ENCODE assay signal across 23 cellular contexts in genomic region chr15:31062310-31062964, GRCh38. TPM values are rescaled to one million over a fixed set of nuclear protein-coding genes. Genes with fewer than 3 reads are reported as not detected.
DNase-seq lines count a peak whose midpoint lies in the region; ATAC-seq, FAIRE-seq and TF ChIP-seq lines count a peak whose summit lies in the region.
"Had no signal": no experiment of that assay in that cellular context is flagged by ENCODE, and none has a peak within 500 bp of the region (broad histone marks: within the 10 kb centered on the region; RNA-seq: fewer than 3 reads in every experiment).

No MANE protein-coding gene starts in this region.

- H2AFZ ChIP-seq in GM23338 (peak overlapping the region; percentile 33; the same call in 1 of the 2 replicates), GM12878 (ENCODE audit: control insufficient read depth, low read depth, low read length) (no peak overlapping the region), neuron (ENCODE audit: low read depth, low read length) (peak overlapping the region; percentile 4), MM.1S (ENCODE audit: low read length) (no peak overlapping the region)

- H3K4me2 ChIP-seq in GM23338 (no peak overlapping the region), GM12878 (ENCODE audit: control insufficient read depth, insufficient read depth) (no peak overlapping the region), MM.1S (ENCODE audit: low read depth, low read length) (no peak overlapping the region)
- H3K4me2 ChIP-seq: BLaER1 treated with 17β-estradiol and CSF1 and Interleukin-3, amounts not matched to agents 10 nM and 100 nM had no signal

- in situ Hi-C loops in GM12878 (cut with MboI) = no loop called here

- intact Hi-C loops in GM12878 (cut with micrococcal nuclease; ENCODE audit: unreplicated experiment) = no loop called here

- peaks cover 11% of the 10 kb centered on the region; the same call in 2 of the 3 replicates for H3K4me1 Mint-ChIP-seq in GM23338
- H3K4me1 Mint-ChIP-seq: activated naive CD8-positive, alpha-beta T cell treated with anti-CD3 and anti-CD28 coated beads for 36 hours had no signal

- H3K36me3 ChIP-seq in GM23338 (ENCODE audit: insufficient read depth) (no peaks in the 10 kb centered on the region), GM12878 (ENCODE audit: control insufficient read depth in 2 of 2, insufficient read depth in 2 of 2, low read length in 1 of 2) (no peaks in the 10 kb centered on the region), neuron (ENCODE audit: insufficient read depth, low read length) (no peaks in the 10 kb centered on the region), MM.1S (replicated peaks; ENCODE audit: insufficient read depth, low read length) (no peaks in the 10 kb centered on the region), SJCRH30 (no peaks in the 10 kb centered on the region)
- H3K36me3 ChIP-seq: BLaER1 treated with 17β-estradiol and CSF1 and Interleukin-3, amounts not matched to agents 10 nM and 100 nM; breast epithelium; esophagus muscularis mucosa; thyroid gland had no signal

- H3K9ac ChIP-seq in GM12878 (ENCODE audit: control insufficient read depth, insufficient read depth, low read length) = no peak overlapping the region
- H3K9ac ChIP-seq in MM.1S (ENCODE audit: low read length) = no peak overlapping the region
- H3K9ac ChIP-seq: BLaER1 treated with 17β-estradiol and CSF1 and Interleukin-3, amounts not matched to agents 10 nM and 100 nM had no signal

- H3K27me3 ChIP-seq in GM23338 (ENCODE audit: insufficient read depth) (no peaks in the 10 kb centered on the region), GM12878 (replicated peaks in 1 of 2; ENCODE audit: control insufficient read depth in 2 of 2, insufficient read depth in 2 of 2, low read length in 1 of 2) (no peaks in the 10 kb centered on the region; a peak in 1 of 4 replicates), neuron (ENCODE audit: insufficient read depth, low read length) (no peaks in the 10 kb centered on the region), MM.1S (replicated peaks; ENCODE audit: insufficient read depth, low read length) (no peaks in the 10 kb centered on the region), SJCRH30 (no peaks in the 10 kb centered on the region; the same call in 1 of the 2 replicates)
- H3K27me3 ChIP-seq: BLaER1 treated with 17β-estradiol and CSF1 and Interleukin-3, amounts not matched to agents 10 nM and 100 nM; breast epithelium; thyroid gland had no signal

- WGBS in GM12878 (ENCODE audit: insufficient coverage, insufficient replicate concordance, low lambda C conversion rate, missing lambda C conversion rate) = 0% methylated on average over 5 of the region's 5 CpGs

- H3K9me3 ChIP-seq in GM12878 (replicated peaks; ENCODE audit: control insufficient read depth, insufficient read depth, low read length) (no peaks in the 10 kb centered on the region), neuron (ENCODE audit: low read length) (no peaks in the 10 kb centered on the region), MM.1S (replicated peaks; ENCODE audit: insufficient read depth, low read length) (no peaks in the 10 kb centered on the region), SJCRH30 (replicated peaks) (no peaks in the 10 kb centered on the region)
- H3K9me3 ChIP-seq: breast epithelium, esophagus muscularis mucosa, thyroid gland had no signal

- H3K9me2 ChIP-seq in GM23338 (ENCODE audit: insufficient read depth) (peaks cover 17% of the 10 kb centered on the region; the same call in 1 of the 2 replicates), MM.1S (replicated peaks; ENCODE audit: insufficient read depth, low read length) (no peaks in the 10 kb centered on the region)

- no peak for FAIRE-seq in GM12878 (lab: Jason Lieb, UNC)

- no peak overlapping the region for H3K27ac Mint-ChIP-seq in GM23338
- H3K27ac Mint-ChIP-seq: activated CD4-positive, alpha-beta memory T cell treated with anti-CD3 and anti-CD28 coated beads for 36 hours; activated naive CD8-positive, alpha-beta T cell treated with anti-CD3 and anti-CD28 coated beads for 36 hours had no signal

- no peaks in the 10 kb centered on the region for H4K20me1 ChIP-seq in GM23338 (replicated peaks; ENCODE audit: insufficient read depth)
- H4K20me1 ChIP-seq in GM12878 (ENCODE audit: control insufficient read depth, insufficient read depth) = no peaks in the 10 kb centered on the region
- H4K20me1 ChIP-seq in MM.1S (ENCODE audit: insufficient read depth, low read length) = no peaks in the 10 kb centered on the region
- H4K20me1 ChIP-seq: BLaER1 treated with 17β-estradiol and CSF1 and Interleukin-3, amounts not matched to agents 10 nM and 100 nM had no signal

- RAD21 ChIA-PET in GM12878 (lab: Charles Lee; ENCODE audit: unreplicated experiment) = no interaction called here

- H3K4me1 ChIP-seq in GM23338 (ENCODE audit: insufficient read depth) = peaks cover 12% of the 10 kb centered on the region
- H3K4me1 ChIP-seq in GM12878 (ENCODE audit: control insufficient read depth, insufficient read depth, low read length) = no peaks in the 10 kb centered on the region
- H3K4me1 ChIP-seq in neuron (ENCODE audit: insufficient read depth, low read length) = peaks cover 12% of the 10 kb centered on the region
- H3K4me1 ChIP-seq in MM.1S (ENCODE audit: low read length) = peaks cover 8% of the 10 kb centered on the region; the same call in 1 of the 2 replicates
- H3K4me1 ChIP-seq in SJCRH30 = no peaks in the 10 kb centered on the region
- H3K4me1 ChIP-seq: BLaER1 treated with 17β-estradiol and CSF1 and Interleukin-3, amounts not matched to agents 10 nM and 100 nM; breast epithelium; thyroid gland had no signal

- ATAC-seq in GM23338 (no peak), GM12878 (peak; percentile 84)
- ATAC-seq: activated T-cell treated with anti-CD3 and anti-CD28 coated beads, Interleukin-2, amount 50 U/mL, for 4 hours had no signal

- no peaks in the 10 kb centered on the region for H3K27me3 Mint-ChIP-seq in GM23338 (ENCODE audit: insufficient read depth, low read depth, poor library complexity)
- H3K27me3 Mint-ChIP-seq: activated naive CD8-positive, alpha-beta T cell treated with anti-CD3 and anti-CD28 coated beads for 36 hours had no signal

- H3K4me3 ChIP-seq in GM23338 (no peak overlapping the region), GM12878 (no peak overlapping the region), neuron (ENCODE audit: low read length) (no peak overlapping the region), MM.1S (ENCODE audit: low read length) (no peak overlapping the region), SJCRH30 (no peak overlapping the region)
- H3K4me3 ChIP-seq: BLaER1 treated with 17β-estradiol and CSF1 and Interleukin-3, amounts not matched to agents 10 nM and 100 nM; esophagus muscularis mucosa; thyroid gland had no signal

- TF ChIP-seq RAD21 in GM12878 (IDR thresholded peaks at IDR 0.05; ENCODE audit: insufficient read depth, low read depth, low read length) = no peak

- H3K27ac ChIP-seq in GM23338 (ENCODE audit: low read depth) (no peak overlapping the region), GM12878 (ENCODE audit: control insufficient read depth, insufficient read depth) (no peak overlapping the region), MM.1S (ENCODE audit: low read length) (no peak overlapping the region), SJCRH30 (no peak overlapping the region)
- H3K27ac ChIP-seq: BLaER1 treated with 17β-estradiol and CSF1 and Interleukin-3, amounts not matched to agents 10 nM and 100 nM; esophagus muscularis mucosa; thyroid gland had no signal

- H3K79me2 ChIP-seq in GM23338 (replicated peaks; ENCODE audit: insufficient read depth) (no peaks in the 10 kb centered on the region), GM12878 (ENCODE audit: control insufficient read depth, insufficient read depth, low read length) (no peaks in the 10 kb centered on the region), MM.1S (ENCODE audit: low read length) (no peaks in the 10 kb centered on the region)

- no peak for TF ChIP-seq POLR2A in GM12878 (IDR thresholded peaks at IDR 0.05; ENCODE audit: low read depth, low read length)

- no peak for TF ChIP-seq CTCF in GM23338 (conservative IDR thresholded peaks at IDR 0.05; ENCODE audit: low read depth in 2 of 2)
- no peak for TF ChIP-seq CTCF in GM12878 (IDR thresholded peaks at IDR 0.05 in 2 of 3, conservative IDR thresholded peaks at IDR 0.05 in 1 of 3; ENCODE audit: control insufficient read depth in 2 of 3, extremely low read depth in 1 of 3, insufficient read depth in 1 of 3, low read depth in 3 of 3, low read length in 3 of 3)
- TF ChIP-seq CTCF in MM.1S (IDR thresholded peaks at IDR 0.05; ENCODE audit: low read length) = no peak

- no peaks in the 10 kb centered on the region for H3K36me3 Mint-ChIP-seq in GM23338 (ENCODE audit: low read depth)
- H3K36me3 Mint-ChIP-seq: activated CD4-positive, alpha-beta memory T cell treated with anti-CD3 and anti-CD28 coated beads for 36 hours; activated naive CD8-positive, alpha-beta T cell treated with anti-CD3 and anti-CD28 coated beads for 36 hours had no signal

- no peak overlapping the region for H3K4me3 Mint-ChIP-seq in GM23338
- H3K4me3 Mint-ChIP-seq: activated CD4-positive, alpha-beta memory T cell treated with anti-CD3 and anti-CD28 coated beads for 36 hours; activated naive CD8-positive, alpha-beta T cell treated with anti-CD3 and anti-CD28 coated beads for 36 hours; activated T-cell treated with anti-CD3 and anti-CD28 coated beads, Interleukin-2, amount 50 U/mL, for 4 hours had no signal

- no TSS peak for BruUV-seq in GM12878 (replicated peaks; lab: Mats Ljungman, UMichigan)

- SMC1A ChIA-PET in GM12878 (lab: Charles Lee; ENCODE audit: uncharacterized antibody, unreplicated experiment) = interaction anchor here (0.6 kb wide), 1 partner anchor 426 kb away, joined by 3 read pairs; no protein-coding TSS in a partner anchor

- H3F3A ChIP-seq in GM23338 (replicated peaks; ENCODE audit: low read depth) = no peaks in the 10 kb centered on the region
- no peaks in the 10 kb centered on the region for H3F3A ChIP-seq in MM.1S (ENCODE audit: insufficient read depth, low read length)

- CTCF ChIA-PET in GM12878 (lab: Yijun Ruan, JAX) = no interaction called here

- peaks cover 3% of the 10 kb centered on the region; the same call in 2 of the 3 replicates for H3K9me3 Mint-ChIP-seq in GM23338
- H3K9me3 Mint-ChIP-seq: activated CD4-positive, alpha-beta memory T cell treated with anti-CD3 and anti-CD28 coated beads for 36 hours; activated naive CD8-positive, alpha-beta T cell treated with anti-CD3 and anti-CD28 coated beads for 36 hours; activated T-cell treated with anti-CD3 and anti-CD28 coated beads, Interleukin-2, amount 50 U/mL, for 4 hours had no signal

- peak in 1 of 2 experiments; percentile 15; a peak in 1 of 4 replicates for TF ChIP-seq EP300 in GM12878 (IDR thresholded peaks at IDR 0.05; ENCODE audit: borderline replicate concordance in 1 of 2, control insufficient read depth in 1 of 2, low read depth in 2 of 2, low read length in 2 of 2)

- DNase-seq in EH (ENCODE audit: low read depth) (peak; percentile 62), GM23338 (ENCODE audit: low spot score) (no peak), GM12878 (ENCODE audit: low read depth, low spot score) (no peak), MM.1S (no peak), OCI-M1 (lab: John Stamatoyannopoulos, UW) (no peak), SJCRH30 (no peak), GM19238 (ENCODE audit: insufficient read length, low spot score) (no peak)
- DNase-seq: activated CD4-positive, alpha-beta memory T cell treated with anti-CD3 and anti-CD28 coated beads for 36 hours; activated naive CD8-positive, alpha-beta T cell treated with anti-CD3 and anti-CD28 coated beads for 36 hours; activated T-cell treated with anti-CD3 and anti-CD28 coated beads, Interleukin-2, amount 50 U/mL, for 4 hours; GOT3; kidney glomerular epithelial cell; NCI-H524; stimulated activated CD4-positive, alpha-beta T cell treated with anti-CD3 and anti-CD28 coated beads, Interleukin-4, amount 100 ng/mL, for 24 hours; stimulated activated CD8-positive, alpha-beta memory T cell treated with anti-CD3 and anti-CD28 coated beads, Interleukin-4, amount 100 ng/mL, for 48 hours; thyroid gland had no signal

- POLR2A ChIA-PET in GM12878 (lab: Charles Lee) = no interaction called here

RNA-seq across cellular contexts. Expression of gene TRPM1, which starts 39.1 kb away (rescaled TPM):
- total RNA-seq in GM23338 (2014; rRNA removed; shearing (Covaris generic)) = not detected in 2 replicates
- polyA plus RNA-seq in GM23338 (2016; fragmentation: Nextera tagmentation; extraction: Ambion mirVana) (0.17 and 0.19 TPM in 2 replicates), GM12878 (2011; rRNA removed) (0.06 and 0.07 TPM in 2 replicates), GM12878 (2014; fragmentation: Illumina TruSeq; extraction: Trizol) (0.01 TPM in 1 of 2 replicates, not detected in the other), GM12878 (2014; fragmentation: Nextera tagmentation; extraction: Ambion mirVana) (under 1 TPM; 0.02 to 0.10 TPM), GM12878 (2014; rRNA removed) (0.05 TPM in 1 of 2 replicates, not detected in the other), GM12878 (2016; fragmentation: Nextera tagmentation; extraction: Ambion mirVana) (not detected)
- 0.31 TPM in 1 of 2 replicates, not detected in the other for total RNA-seq in GM12878 (2013; cell fraction: nucleolus; rRNA removed)
- total RNA-seq in GM12878 (2014; rRNA removed) (0.05 and 0.06 TPM in 2 replicates), GM12878 (2014; rRNA removed; fragmentation: Illumina TruSeq; extraction: Trizol) (not detected in 2 replicates), GM12878 (2021) (0.16 TPM in 1 of 2 replicates, not detected in the other)
- not detected for polyA plus RNA-seq in GM12878 (2011; ENCODE audit: low read depth)
- not detected in 2 replicates for polyA plus RNA-seq in GM12878 (2011; cell fraction: cytosol; rRNA removed)
- polyA plus RNA-seq in GM12878 (2011; cell fraction: nucleus; rRNA removed) = not detected in 2 replicates
- polyA plus RNA-seq in GM12878 (2012) = 0.01 TPM in 1 of 2 replicates, not detected in the other
- polyA minus RNA-seq in GM12878 (2011; rRNA and poly(A)+ RNA removed) = not detected in 2 replicates
- polyA minus RNA-seq in GM12878 (2011; cell fraction: cytosol; rRNA and poly(A)+ RNA removed) = not detected in 2 replicates
- 0.12 TPM in 1 of 2 replicates, not detected in the other for polyA minus RNA-seq in GM12878 (2011; cell fraction: nucleus; rRNA and poly(A)+ RNA removed)
- total RNA-seq in SJCRH30 (2014; rRNA removed; shearing (Covaris generic)) = 0.06 TPM in 1 of 2 replicates, not detected in the other
- total RNA-seq: activated CD4-positive, alpha-beta memory T cell treated with anti-CD3 and anti-CD28 coated beads for 36 hours; activated naive CD8-positive, alpha-beta T cell treated with anti-CD3 and anti-CD28 coated beads for 36 hours; activated T-cell treated with anti-CD3 and anti-CD28 coated beads, Interleukin-2, amount 50 U/mL, for 4 hours; breast epithelium; esophagus muscularis mucosa; HT1080; LHCN-M2; mononuclear cell; thyroid gland had no signal

Comparison
In these comparisons a context has a peak if more than half of its experiments do, and no peak if none do; other contexts are left out.
1. H2AFZ ChIP-seq: peak in GM23338 (single experiment) and neuron (single experiment); none in GM12878 (single experiment) and MM.1S (single experiment).